Comparison of ENCODE assay signal across 1 cellular context in genomic region chr4:52015366-52015765, GRCh38.
TF ChIP-seq lines count a peak whose summit lies in the region.

No MANE protein-coding gene starts in this region.

TF ChIP-seq in GM12878, 131 proteins besides CTCF, POLR2A, EP300 and RAD21 (continued from another document):
- TF ChIP-seq, protein P1, sequence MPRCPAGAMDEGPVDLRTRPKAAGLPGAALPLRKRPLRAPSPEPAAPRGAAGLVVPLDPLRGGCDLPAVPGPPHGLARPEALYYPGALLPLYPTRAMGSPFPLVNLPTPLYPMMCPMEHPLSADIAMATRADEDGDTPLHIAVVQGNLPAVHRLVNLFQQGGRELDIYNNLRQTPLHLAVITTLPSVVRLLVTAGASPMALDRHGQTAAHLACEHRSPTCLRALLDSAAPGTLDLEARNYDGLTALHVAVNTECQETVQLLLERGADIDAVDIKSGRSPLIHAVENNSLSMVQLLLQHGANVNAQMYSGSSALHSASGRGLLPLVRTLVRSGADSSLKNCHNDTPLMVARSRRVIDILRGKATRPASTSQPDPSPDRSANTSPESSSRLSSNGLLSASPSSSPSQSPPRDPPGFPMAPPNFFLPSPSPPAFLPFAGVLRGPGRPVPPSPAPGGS (IDR thresholded peaks at IDR 0.05; ENCODE audit: borderline replicate concordance, insufficient read depth, low read depth, low read length, poor library complexity, severe bottlenecking): no peak
- no peak for TF ChIP-seq ATF3 (IDR thresholded peaks at IDR 0.05; ENCODE audit: borderline replicate concordance, extremely low read depth, low read depth, low read length)
- no peak for TF ChIP-seq NR2C2 (IDR thresholded peaks at IDR 0.05; ENCODE audit: borderline replicate concordance, control insufficient read depth, insufficient read length, low read depth)
- no peak for TF ChIP-seq KAT2A (conservative IDR thresholded peaks at IDR 0.05; ENCODE audit: control insufficient read depth, low read depth, low read length)
- no peak for TF ChIP-seq BHLHE40 (IDR thresholded peaks at IDR 0.05; ENCODE audit: borderline replicate concordance in 1 of 2, low read depth in 2 of 2, low read length in 1 of 2)
- no peak for TF ChIP-seq SUZ12 (IDR thresholded peaks at IDR 0.05; ENCODE audit: unreplicated experiment)
- TF ChIP-seq KLF5 (IDR thresholded peaks at IDR 0.05; ENCODE audit: partially characterized antibody): no peak
- no peak for TF ChIP-seq TBL1XR1 (IDR thresholded peaks at IDR 0.05; ENCODE audit: low read depth, low read length)
- TF ChIP-seq YY1 (IDR thresholded peaks at IDR 0.05; ENCODE audit: low read depth, low read length): no peak
- no peak for TF ChIP-seq TAF1 (IDR thresholded peaks at IDR 0.05; ENCODE audit: borderline replicate concordance, low read depth, low read length)
- no peak for TF ChIP-seq HDAC2 (IDR thresholded peaks at IDR 0.05)
- TF ChIP-seq, protein P2, sequence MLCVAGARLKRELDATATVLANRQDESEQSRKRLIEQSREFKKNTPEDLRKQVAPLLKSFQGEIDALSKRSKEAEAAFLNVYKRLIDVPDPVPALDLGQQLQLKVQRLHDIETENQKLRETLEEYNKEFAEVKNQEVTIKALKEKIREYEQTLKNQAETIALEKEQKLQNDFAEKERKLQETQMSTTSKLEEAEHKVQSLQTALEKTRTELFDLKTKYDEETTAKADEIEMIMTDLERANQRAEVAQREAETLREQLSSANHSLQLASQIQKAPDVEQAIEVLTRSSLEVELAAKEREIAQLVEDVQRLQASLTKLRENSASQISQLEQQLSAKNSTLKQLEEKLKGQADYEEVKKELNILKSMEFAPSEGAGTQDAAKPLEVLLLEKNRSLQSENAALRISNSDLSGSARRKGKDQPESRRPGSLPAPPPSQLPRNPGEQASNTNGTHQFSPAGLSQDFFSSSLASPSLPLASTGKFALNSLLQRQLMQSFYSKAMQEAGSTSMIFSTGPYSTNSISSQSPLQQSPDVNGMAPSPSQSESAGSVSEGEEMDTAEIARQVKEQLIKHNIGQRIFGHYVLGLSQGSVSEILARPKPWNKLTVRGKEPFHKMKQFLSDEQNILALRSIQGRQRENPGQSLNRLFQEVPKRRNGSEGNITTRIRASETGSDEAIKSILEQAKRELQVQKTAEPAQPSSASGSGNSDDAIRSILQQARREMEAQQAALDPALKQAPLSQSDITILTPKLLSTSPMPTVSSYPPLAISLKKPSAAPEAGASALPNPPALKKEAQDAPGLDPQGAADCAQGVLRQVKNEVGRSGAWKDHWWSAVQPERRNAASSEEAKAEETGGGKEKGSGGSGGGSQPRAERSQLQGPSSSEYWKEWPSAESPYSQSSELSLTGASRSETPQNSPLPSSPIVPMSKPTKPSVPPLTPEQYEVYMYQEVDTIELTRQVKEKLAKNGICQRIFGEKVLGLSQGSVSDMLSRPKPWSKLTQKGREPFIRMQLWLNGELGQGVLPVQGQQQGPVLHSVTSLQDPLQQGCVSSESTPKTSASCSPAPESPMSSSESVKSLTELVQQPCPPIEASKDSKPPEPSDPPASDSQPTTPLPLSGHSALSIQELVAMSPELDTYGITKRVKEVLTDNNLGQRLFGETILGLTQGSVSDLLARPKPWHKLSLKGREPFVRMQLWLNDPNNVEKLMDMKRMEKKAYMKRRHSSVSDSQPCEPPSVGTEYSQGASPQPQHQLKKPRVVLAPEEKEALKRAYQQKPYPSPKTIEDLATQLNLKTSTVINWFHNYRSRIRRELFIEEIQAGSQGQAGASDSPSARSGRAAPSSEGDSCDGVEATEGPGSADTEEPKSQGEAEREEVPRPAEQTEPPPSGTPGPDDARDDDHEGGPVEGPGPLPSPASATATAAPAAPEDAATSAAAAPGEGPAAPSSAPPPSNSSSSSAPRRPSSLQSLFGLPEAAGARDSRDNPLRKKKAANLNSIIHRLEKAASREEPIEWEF (IDR thresholded peaks at IDR 0.05; ENCODE audit: insufficient replicate concordance, low read depth, low read length): no peak
